13 cellular contexts compared by ENCODE assay signal in genomic region chr16:50038756-50039529, GRCh38. TPM values are rescaled to one million over a fixed set of nuclear protein-coding genes. Genes with fewer than 3 reads are reported as not detected.
DNase-seq lines count a peak whose midpoint lies in the region; ATAC-seq, FAIRE-seq and TF ChIP-seq lines count a peak whose summit lies in the region.
"Had no signal": no experiment of that assay in that cellular context is flagged by ENCODE, and none has a peak within 500 bp of the region (broad histone marks: within the 10 kb centered on the region; RNA-seq: fewer than 3 reads in every experiment).

No MANE protein-coding gene starts in this region.

- no peak overlapping the region for H2AFZ ChIP-seq in PC-9

- no peak for FAIRE-seq in pancreas (lab: Jason Lieb, UNC)

- no peak for TF ChIP-seq CTCF in pancreas (IDR thresholded peaks at IDR 0.05)
- TF ChIP-seq CTCF in PC-9 (conservative IDR thresholded peaks at IDR 0.05) = no peak

- 77 to 85% methylated on average over 5 of the region's 5 CpGs for WGBS in pancreas, 2 donors

- H3K79me2 ChIP-seq in PC-9 (ENCODE audit: low read depth) = no peaks in the 10 kb centered on the region

- no peak overlapping the region for H3K4me3 ChIP-seq in pancreas
- no peak overlapping the region for H3K4me3 ChIP-seq in PC-9
- H3K4me3 ChIP-seq: thoracic aorta had no signal

- intact Hi-C loops in left cardiac atrium (cut with DNase I) = no loop called here
- intact Hi-C loops in pancreas (cut with DNase I) = no loop called here
- intact Hi-C loops in PC-9 (cut with micrococcal nuclease; ENCODE audit: unreplicated experiment) = no loop called here

- no peaks in the 10 kb centered on the region for H4K20me1 ChIP-seq in PC-9 (ENCODE audit: insufficient read depth)

- BruUV-seq in PC-9 (replicated peaks; lab: Mats Ljungman, UMichigan) = no TSS peak

- no peaks in the 10 kb centered on the region for H3F3A ChIP-seq in PC-9 (ENCODE audit: insufficient read depth, low read depth)

- POLR2A ChIA-PET in PC-9 (lab: Charles Lee; ENCODE audit: unreplicated experiment) = no interaction called here

- no peaks in the 10 kb centered on the region for H3K9me2 ChIP-seq in PC-9 (ENCODE audit: insufficient read depth)

- H3K27me3 ChIP-seq in pancreas (no peaks in the 10 kb centered on the region), PC-9 (ENCODE audit: insufficient read depth, low read depth) (no peaks in the 10 kb centered on the region)

- H3K9me3 ChIP-seq in pancreas = no peaks in the 10 kb centered on the region
- H3K9me3 ChIP-seq in PC-9 (ENCODE audit: insufficient read depth, low read depth) = no peaks in the 10 kb centered on the region
- H3K9me3 ChIP-seq: thoracic aorta had no signal

- DNase-seq in CMK (ENCODE audit: low read depth) (peak; percentile 51), SKM-1 (lab: John Stamatoyannopoulos, UW; ENCODE audit: unreplicated experiment) (peak; percentile 87), left cardiac atrium (peak; percentile 43), pancreas (peak in 2 of 6 donors; percentile 5 to 56), PC-9 (no peak), cerebellum (ENCODE audit: low spot score) (no peak)
- DNase-seq: activated effector memory CD4-positive, alpha-beta T cell treated with anti-CD3 and anti-CD28 coated beads, Interleukin-2, amount 50 U/mL, for 16 hours; GOT3; islet precursor cell; NCI-H2107 had no signal

- H3K27ac ChIP-seq in pancreas (peak overlapping the region in 2 of 4 donors; percentile 28 to 44), PC-9 (no peak overlapping the region)

- no peak overlapping the region for H3K4me2 ChIP-seq in PC-9

- H3K36me3 ChIP-seq in pancreas = peaks cover 0 to 4% (median 0%) of the 10 kb centered on the region in 3 donors
- H3K36me3 ChIP-seq in PC-9 (ENCODE audit: low read depth) = 0 out of 2 replicates have a peak, but pooled peaks cover 5% of the 10 kb centered on the region
- H3K36me3 ChIP-seq: thoracic aorta had no signal

- ATAC-seq in left cardiac atrium (peak; percentile 77 to 90), pancreas (peak in 3 of 4 donors; percentile 55 to 82 (median 75)), GM18502 (IDR thresholded peaks at IDR 0.05; ENCODE audit: poor library complexity, unreplicated experiment) (no peak), HG03159 (IDR thresholded peaks at IDR 0.05; ENCODE audit: unreplicated experiment) (no peak)

- H3K4me1 ChIP-seq in pancreas (peaks cover 0 to 12% (median 0%) of the 10 kb centered on the region in 3 donors), PC-9 (replicated peaks; ENCODE audit: insufficient read depth) (no peaks in the 10 kb centered on the region)

- CTCF ChIA-PET in PC-9 (lab: Charles Lee) = interaction anchor here (0.6 to 1.0 kb wide), 2 partner anchors 8 to 171 kb away, joined by 3 to 5 read pairs; no protein-coding TSS in a partner anchor

RNA-seq across cellular contexts. Expression of gene CNEP1R1, which starts 13.9 kb away (rescaled TPM):
- total RNA-seq in left cardiac atrium = 10 to 100 TPM; 16.2 to 17.1 TPM
- 10 to 100 TPM in 1 of 6 donors, 1 to 10 TPM in 5; 3.9 to 10.2 (median 6.3) TPM for total RNA-seq in pancreas
- 1 to 10 TPM; 4.1 to 7.3 TPM for polyA plus RNA-seq in pancreas
- 10.4 and 12.2 TPM in 2 replicates for total RNA-seq in PC-9 (2021)
- 45.3 TPM for total RNA-seq in cerebellum

RNA-seq across cellular contexts. Expression of gene HEATR3, which starts 26.8 kb away (rescaled TPM):
- 10 to 100 TPM; 11.5 to 13.1 TPM for total RNA-seq in left cardiac atrium
- 10 to 100 TPM in 1 of 6 donors, 1 to 10 TPM in 5; 4.2 to 12.2 (median 9.0) TPM for total RNA-seq in pancreas
- polyA plus RNA-seq in pancreas = 1 to 10 TPM; 2.5 to 6.5 TPM
- total RNA-seq in PC-9 (2021) = 11.5 and 14.3 TPM in 2 replicates
- 22.2 TPM for total RNA-seq in cerebellum

Comparison
In these comparisons a context has a peak if more than half of its experiments do, and no peak if none do; other contexts are left out.
1. DNase-seq: peak in CMK (single experiment), SKM-1 (single experiment) and left cardiac atrium (single experiment); none in PC-9 (0 of 2) and cerebellum (single experiment).
2. ATAC-seq: peak in left cardiac atrium (2 of 2) and pancreas (3 of 4); none in GM18502 (single experiment) and HG03159 (single experiment).